Comparison of ENCODE assay signal across 1 cellular context in genomic region chr3:44729384-44729910, GRCh38.
TF ChIP-seq lines count a peak whose summit lies in the region.

ZNF501 (plus strand) TSS chr3:44729635; CDS start chr3:44734422, 4,787 bp downstream.

TF ChIP-seq in HepG2, 621 proteins besides CTCF, POLR2A, EP300 and RAD21 (continued from another document and continues in another):
- TF ChIP-seq ZNF530 (CRISPR knock-in tag; IDR thresholded peaks at IDR 0.05; ENCODE audit: low read depth) (no peak), ZNF83 (CRISPR knock-in tag; IDR thresholded peaks at IDR 0.05; ENCODE audit: borderline replicate concordance) (no peak), ZNF574 (CRISPR knock-in tag; IDR thresholded peaks at IDR 0.05) (peak; percentile 100), ZC3H13 (CRISPR knock-in tag; IDR thresholded peaks at IDR 0.05) (0 out of 2 replicates have a peak, but pooled peaks have one; percentile 64), BRD4 (CRISPR knock-in tag; IDR thresholded peaks at IDR 0.05) (peak; percentile 82), ZNF337 (CRISPR knock-in tag; IDR thresholded peaks at IDR 0.05; ENCODE audit: borderline replicate concordance, low read depth) (no peak), ZNF263 (CRISPR knock-in tag; IDR thresholded peaks at IDR 0.05) (peak; percentile 55; the same call in 1 of the 2 replicates), SRSF4 (IDR thresholded peaks at IDR 0.05; ENCODE audit: low read depth, low read length, poor library complexity, severe bottlenecking) (no peak), ZNF230 (CRISPR knock-in tag; IDR thresholded peaks at IDR 0.05) (no peak), NR0B2 (CRISPR knock-in tag; IDR thresholded peaks at IDR 0.05) (0 out of 2 replicates have a peak, but pooled peaks have one; percentile 78), KMT2B (CRISPR knock-in tag; IDR thresholded peaks at IDR 0.05) (peak; percentile 96), TGIF2 (CRISPR knock-in tag; IDR thresholded peaks at IDR 0.05) (peak; percentile 58; the same call in 1 of the 2 replicates), HNRNPLL (IDR thresholded peaks at IDR 0.05; ENCODE audit: low read depth, low read length, poor library complexity, severe bottlenecking) (peak; percentile 80), ZNF251 (CRISPR knock-in tag; IDR thresholded peaks at IDR 0.05) (no peak), FOXP4 (CRISPR knock-in tag; IDR thresholded peaks at IDR 0.05) (peak; percentile 42; the same call in 1 of the 2 replicates), ZNF615 (CRISPR knock-in tag; IDR thresholded peaks at IDR 0.05; ENCODE audit: borderline replicate concordance) (no peak), ZNF296 (CRISPR knock-in tag; conservative IDR thresholded peaks at IDR 0.05) (0 out of 2 replicates have a peak, but pooled peaks have one; percentile 51), ZNF724P (CRISPR knock-in tag; IDR thresholded peaks at IDR 0.05; ENCODE audit: borderline replicate concordance) (no peak; the same call in 1 of the 2 replicates), ZNF788 (CRISPR knock-in tag; IDR thresholded peaks at IDR 0.05; ENCODE audit: borderline replicate concordance) (peak; percentile 77; the same call in 1 of the 2 replicates), CBFB (CRISPR knock-in tag; IDR thresholded peaks at IDR 0.05) (peak; percentile 91), NR2F2 (IDR thresholded peaks at IDR 0.05; ENCODE audit: borderline replicate concordance, low read depth) (no peak), ZNF629 (CRISPR knock-in tag; conservative IDR thresholded peaks at IDR 0.05) (no peak), SNAPC5 (CRISPR knock-in tag; IDR thresholded peaks at IDR 0.05; ENCODE audit: borderline replicate concordance) (0 out of 2 replicates have a peak, but pooled peaks have one; percentile 49), NR3C1 (CRISPR knock-in tag; IDR thresholded peaks at IDR 0.05) (no peak), LBX2 (CRISPR knock-in tag; IDR thresholded peaks at IDR 0.05; ENCODE audit: borderline replicate concordance) (no peak), KLF12 (CRISPR knock-in tag; IDR thresholded peaks at IDR 0.05; ENCODE audit: borderline replicate concordance) (peak; percentile 96), U2AF2 (IDR thresholded peaks at IDR 0.05; ENCODE audit: low read depth, low read length) (no peak), ZNF20 (CRISPR knock-in tag; IDR thresholded peaks at IDR 0.05) (no peak), SSRP1 (CRISPR knock-in tag; IDR thresholded peaks at IDR 0.05) (no peak), ZNF362 (CRISPR knock-in tag; IDR thresholded peaks at IDR 0.05; ENCODE audit: borderline replicate concordance) (peak; percentile 56; the same call in 1 of the 2 replicates), ZNF749 (CRISPR knock-in tag; IDR thresholded peaks at IDR 0.05; ENCODE audit: borderline replicate concordance) (no peak), RBFOX2 (IDR thresholded peaks at IDR 0.05; ENCODE audit: low read depth, low read length) (peak; percentile 94), PPARG (CRISPR knock-in tag; conservative IDR thresholded peaks at IDR 0.05) (peak; percentile 44; the same call in 1 of the 2 replicates), FLYWCH1 (CRISPR knock-in tag; IDR thresholded peaks at IDR 0.05) (no peak), DR1 (CRISPR knock-in tag; IDR thresholded peaks at IDR 0.05) (peak; percentile 85), CBX1 (IDR thresholded peaks at IDR 0.05; ENCODE audit: low read depth) (peak; percentile 85), DZIP1 (CRISPR knock-in tag; IDR thresholded peaks at IDR 0.05) (no peak), ZNF563 (CRISPR knock-in tag; IDR thresholded peaks at IDR 0.05) (no peak; the same call in 1 of the 2 replicates), MXD4 (CRISPR knock-in tag; IDR thresholded peaks at IDR 0.05) (0 out of 2 replicates have a peak, but pooled peaks have one; percentile 50), ZMYM3 (CRISPR knock-in tag; IDR thresholded peaks at IDR 0.05) (peak; percentile 73), GZF1 (CRISPR knock-in tag; IDR thresholded peaks at IDR 0.05) (peak; percentile 89), ZNF292 (CRISPR knock-in tag; IDR thresholded peaks at IDR 0.05; ENCODE audit: borderline replicate concordance, low read depth) (peak; percentile 97), ZFP37 (CRISPR knock-in tag; IDR thresholded peaks at IDR 0.05; ENCODE audit: borderline replicate concordance) (0 out of 2 replicates have a peak, but pooled peaks have one; percentile 25), KLF15 (CRISPR knock-in tag; IDR thresholded peaks at IDR 0.05; ENCODE audit: borderline replicate concordance) (0 out of 2 replicates have a peak, but pooled peaks have one; percentile 75), ZBTB43 (CRISPR knock-in tag; conservative IDR thresholded peaks at IDR 0.05) (peak; percentile 73; the same call in 1 of the 2 replicates), NFE2L1 (CRISPR knock-in tag; IDR thresholded peaks at IDR 0.05; ENCODE audit: borderline replicate concordance) (no peak), ZKSCAN8 (CRISPR knock-in tag; IDR thresholded peaks at IDR 0.05; ENCODE audit: borderline replicate concordance) (0 out of 2 replicates have a peak, but pooled peaks have one; percentile 18), TCF12 (IDR thresholded peaks at IDR 0.05) (no peak), TCF12 (CRISPR knock-in tag; IDR thresholded peaks at IDR 0.05) (no peak), GPN1 (CRISPR knock-in tag; IDR thresholded peaks at IDR 0.05; ENCODE audit: borderline replicate concordance) (no peak), PAWR (CRISPR knock-in tag; IDR thresholded peaks at IDR 0.05; ENCODE audit: borderline replicate concordance) (no peak), DPF2 (CRISPR knock-in tag; IDR thresholded peaks at IDR 0.05; ENCODE audit: borderline replicate concordance, low read depth) (no peak)
- TF ChIP-seq, protein P1, sequence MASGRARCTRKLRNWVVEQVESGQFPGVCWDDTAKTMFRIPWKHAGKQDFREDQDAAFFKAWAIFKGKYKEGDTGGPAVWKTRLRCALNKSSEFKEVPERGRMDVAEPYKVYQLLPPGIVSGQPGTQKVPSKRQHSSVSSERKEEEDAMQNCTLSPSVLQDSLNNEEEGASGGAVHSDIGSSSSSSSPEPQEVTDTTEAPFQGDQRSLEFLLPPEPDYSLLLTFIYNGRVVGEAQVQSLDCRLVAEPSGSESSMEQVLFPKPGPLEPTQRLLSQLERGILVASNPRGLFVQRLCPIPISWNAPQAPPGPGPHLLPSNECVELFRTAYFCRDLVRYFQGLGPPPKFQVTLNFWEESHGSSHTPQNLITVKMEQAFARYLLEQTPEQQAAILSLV (CRISPR knock-in tag; IDR thresholded peaks at IDR 0.05; ENCODE audit: borderline replicate concordance), result peak; percentile 46; the same call in 1 of the 2 replicates
- TF ChIP-seq, protein P2, sequence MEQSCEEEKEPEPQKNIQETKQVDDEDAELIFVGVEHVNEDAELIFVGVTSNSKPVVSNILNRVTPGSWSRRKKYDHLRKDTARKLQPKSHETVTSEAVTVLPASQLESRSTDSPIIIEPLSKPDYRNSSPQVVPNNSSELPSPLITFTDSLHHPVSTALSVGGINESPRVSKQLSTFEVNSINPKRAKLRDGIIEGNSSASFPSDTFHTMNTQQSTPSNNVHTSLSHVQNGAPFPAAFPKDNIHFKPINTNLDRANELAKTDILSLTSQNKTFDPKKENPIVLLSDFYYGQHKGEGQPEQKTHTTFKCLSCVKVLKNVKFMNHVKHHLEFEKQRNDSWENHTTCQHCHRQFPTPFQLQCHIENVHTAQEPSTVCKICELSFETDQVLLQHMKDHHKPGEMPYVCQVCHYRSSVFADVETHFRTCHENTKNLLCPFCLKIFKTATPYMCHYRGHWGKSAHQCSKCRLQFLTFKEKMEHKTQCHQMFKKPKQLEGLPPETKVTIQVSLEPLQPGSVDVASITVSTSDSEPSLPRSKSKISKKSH (CRISPR knock-in tag; IDR thresholded peaks at IDR 0.05; ENCODE audit: borderline replicate concordance), result 0 out of 2 replicates have a peak, but pooled peaks have one; percentile 75
- TF ChIP-seq, protein P3, sequence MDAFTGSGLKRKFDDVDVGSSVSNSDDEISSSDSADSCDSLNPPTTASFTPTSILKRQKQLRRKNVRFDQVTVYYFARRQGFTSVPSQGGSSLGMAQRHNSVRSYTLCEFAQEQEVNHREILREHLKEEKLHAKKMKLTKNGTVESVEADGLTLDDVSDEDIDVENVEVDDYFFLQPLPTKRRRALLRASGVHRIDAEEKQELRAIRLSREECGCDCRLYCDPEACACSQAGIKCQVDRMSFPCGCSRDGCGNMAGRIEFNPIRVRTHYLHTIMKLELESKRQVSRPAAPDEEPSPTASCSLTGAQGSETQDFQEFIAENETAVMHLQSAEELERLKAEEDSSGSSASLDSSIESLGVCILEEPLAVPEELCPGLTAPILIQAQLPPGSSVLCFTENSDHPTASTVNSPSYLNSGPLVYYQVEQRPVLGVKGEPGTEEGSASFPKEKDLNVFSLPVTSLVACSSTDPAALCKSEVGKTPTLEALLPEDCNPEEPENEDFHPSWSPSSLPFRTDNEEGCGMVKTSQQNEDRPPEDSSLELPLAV (CRISPR knock-in tag; conservative IDR thresholded peaks at IDR 0.05; ENCODE audit: low read depth), result no peak
